1 cellular context compared by ENCODE assay signal in genomic region chrX:47143894-47144625, GRCh38.
TF ChIP-seq lines count a peak whose summit lies in the region.

No MANE protein-coding gene starts in this region.

TF ChIP-seq in K562, 482 proteins besides CTCF, POLR2A, EP300 and RAD21 (continued from another document and continues in another):
- TF ChIP-seq SMARCA5 (IDR thresholded peaks at IDR 0.05) (no peak), LCOR (CRISPR knock-in tag; IDR thresholded peaks at IDR 0.05) (no peak), NONO (IDR thresholded peaks at IDR 0.05; ENCODE audit: low read depth in 2 of 2, low read length in 1 of 2) (no peak), ZNF740 (CRISPR knock-in tag; IDR thresholded peaks at IDR 0.05) (peak; percentile 92; the same call in 1 of the 2 replicates), ZNF740 (tag; IDR thresholded peaks at IDR 0.05) (peak in 1 of 2 experiments; percentile 98; a peak in 2 of 4 replicates), CTCFL (IDR thresholded peaks at IDR 0.05; ENCODE audit: borderline replicate concordance, insufficient read depth, low read depth, low read length, poor library complexity, severe bottlenecking) (no peak), THAP7 (CRISPR knock-in tag; IDR thresholded peaks at IDR 0.05) (no peak), IFI16 (CRISPR knock-in tag; IDR thresholded peaks at IDR 0.05) (no peak), TGIF2 (CRISPR knock-in tag; IDR thresholded peaks at IDR 0.05) (no peak), E2F6 (IDR thresholded peaks at IDR 0.05; ENCODE audit: borderline replicate concordance in 1 of 2, extremely low read depth in 1 of 2, insufficient read depth in 1 of 2, insufficient read length in 1 of 2, low read depth in 1 of 2, low read length in 1 of 2, poor library complexity in 1 of 2, severe bottlenecking in 1 of 2) (no peak), KLF13 (tag; IDR thresholded peaks at IDR 0.05; ENCODE audit: borderline replicate concordance, low read depth) (no peak), ILK (tag; IDR thresholded peaks at IDR 0.05; ENCODE audit: borderline replicate concordance, low read depth) (no peak), CCNT2 (IDR thresholded peaks at IDR 0.05; ENCODE audit: borderline replicate concordance, extremely low read depth, insufficient read length, low read depth, low read length) (peak; percentile 26), RBM34 (IDR thresholded peaks at IDR 0.05; ENCODE audit: borderline replicate concordance, insufficient read depth, low read length) (no peak), CREB5 (CRISPR knock-in tag; IDR thresholded peaks at IDR 0.05) (no peak), ZNF280B (CRISPR knock-in tag; IDR thresholded peaks at IDR 0.05) (no peak), NR2C2 (CRISPR knock-in tag; IDR thresholded peaks at IDR 0.05) (no peak), NR2C2 (tag; IDR thresholded peaks at IDR 0.05) (0 out of 2 replicates have a peak, but pooled peaks have one; percentile 12), ZNF407 (IDR thresholded peaks at IDR 0.05; ENCODE audit: low read depth) (peak; percentile 88), ZNF277 (CRISPR knock-in tag; IDR thresholded peaks at IDR 0.05; ENCODE audit: borderline replicate concordance) (no peak), PRPF4 (IDR thresholded peaks at IDR 0.05; ENCODE audit: insufficient read depth, low read depth, low read length, poor library complexity, severe bottlenecking) (no peak), RBM15 (IDR thresholded peaks at IDR 0.05; ENCODE audit: insufficient read depth, low read length) (no peak), ARNT (IDR thresholded peaks at IDR 0.05) (no peak), NCOA4 (IDR thresholded peaks at IDR 0.05; ENCODE audit: partially characterized antibody) (no peak), ATF6 (CRISPR knock-in tag; IDR thresholded peaks at IDR 0.05) (no peak), SIRT6 (IDR thresholded peaks at IDR 0.05; ENCODE audit: low read depth, low read length) (no peak), RCOR1 (IDR thresholded peaks at IDR 0.05; ENCODE audit: borderline replicate concordance in 1 of 2, low read depth in 2 of 2, low read length in 2 of 2) (no peak), BCOR (IDR thresholded peaks at IDR 0.05) (peak; percentile 38; the same call in 1 of the 2 replicates), SFPQ (IDR thresholded peaks at IDR 0.05; ENCODE audit: low read depth, low read length) (no peak)
